8 cellular contexts compared by ENCODE assay signal in genomic region chr15:68821898-68822380, GRCh38. TPM values are rescaled to one million over a fixed set of nuclear protein-coding genes. Genes with fewer than 3 reads are reported as not detected.
DNase-seq lines count a peak whose midpoint lies in the region; ATAC-seq and TF ChIP-seq lines count a peak whose summit lies in the region.

No MANE protein-coding gene starts in this region.

- peak overlapping the region; percentile 74 for H3K4me3 ChIP-seq in effector memory CD4-positive, alpha-beta T cell (ENCODE audit: insufficient read depth, low read depth, low read length, poor library complexity, severe bottlenecking)
- H3K4me3 ChIP-seq in neural progenitor cell = peak overlapping the region; percentile 84

- no peak overlapping the region for H3K9ac ChIP-seq in neural progenitor cell

- H3K36me3 ChIP-seq in effector memory CD4-positive, alpha-beta T cell (ENCODE audit: control insufficient read depth, insufficient read depth, low read length) = no peaks in the 10 kb centered on the region
- no peaks in the 10 kb centered on the region for H3K36me3 ChIP-seq in neural progenitor cell

- H4K20me1 ChIP-seq in neural progenitor cell (ENCODE audit: low read depth) = peaks cover 39% of the 10 kb centered on the region

- peak overlapping the region; percentile 30 for H3K27ac Mint-ChIP-seq in neural progenitor cell

- peaks cover 77% of the 10 kb centered on the region for H3K79me2 ChIP-seq in neural progenitor cell (ENCODE audit: low read depth)

- peaks cover 13% of the 10 kb centered on the region for H3K4me1 Mint-ChIP-seq in activated T-cell treated with anti-CD3 and anti-CD28 coated beads, Interleukin-2, amount 50 U/mL, for 4 hours (ENCODE audit: low read depth)
- peaks cover 20% of the 10 kb centered on the region for H3K4me1 Mint-ChIP-seq in neural progenitor cell

- H3K4me2 ChIP-seq in neural progenitor cell = peak overlapping the region; percentile 89

- no peak for TF ChIP-seq CTCF in neural progenitor cell (IDR thresholded peaks at IDR 0.05)
- no peak for TF ChIP-seq CTCF in omental fat pad (IDR thresholded peaks at IDR 0.05)

- peaks cover under 1% of the 10 kb centered on the region for H3K4me1 ChIP-seq in effector memory CD4-positive, alpha-beta T cell (ENCODE audit: control insufficient read depth, insufficient read depth, low read length, poor library complexity, severe bottlenecking)
- H3K4me1 ChIP-seq in neural progenitor cell = peaks cover 23% of the 10 kb centered on the region

- no peak overlapping the region for H2AFZ ChIP-seq in neural progenitor cell (replicated peaks)

- no peaks in the 10 kb centered on the region for H3K27me3 ChIP-seq in effector memory CD4-positive, alpha-beta T cell (replicated peaks; ENCODE audit: control insufficient read depth, insufficient read depth, low read length, poor library complexity, severe bottlenecking)
- H3K27me3 ChIP-seq in neural progenitor cell = peaks cover 42% of the 10 kb centered on the region

- no peaks in the 10 kb centered on the region for H3K27me3 Mint-ChIP-seq in activated T-cell treated with anti-CD3 and anti-CD28 coated beads, Interleukin-2, amount 50 U/mL, for 4 hours (ENCODE audit: low read depth)
- H3K27me3 Mint-ChIP-seq in neural progenitor cell (ENCODE audit: insufficient read depth, low read depth) = peaks cover 4% of the 10 kb centered on the region

- no peak for ATAC-seq in activated T-cell treated with anti-CD3 and anti-CD28 coated beads, Interleukin-2, amount 50 U/mL, for 4 hours
- no peak for ATAC-seq in GM18870 (IDR thresholded peaks at IDR 0.05; ENCODE audit: unreplicated experiment)
- no peak for ATAC-seq in HG02642 (IDR thresholded peaks at IDR 0.05; ENCODE audit: poor library complexity, unreplicated experiment)
- no peak for ATAC-seq in omental fat pad (ENCODE audit: low FRiP score)

- no peaks in the 10 kb centered on the region for H3K36me3 Mint-ChIP-seq in activated T-cell treated with anti-CD3 and anti-CD28 coated beads, Interleukin-2, amount 50 U/mL, for 4 hours (ENCODE audit: insufficient read depth)
- peaks cover 7% of the 10 kb centered on the region for H3K36me3 Mint-ChIP-seq in neural progenitor cell

- DNase-seq in activated T-cell treated with anti-CD3 and anti-CD28 coated beads, Interleukin-2, amount 50 U/mL, for 4 hours = no peak
- no peak for DNase-seq in activated T-cell treated with anti-CD3 and anti-CD28 coated beads, Interleukin-2, amount 50 U/mL, for 1 hour
- DNase-seq in RPMI8226 (peak; percentile 53), neural progenitor cell (ENCODE audit: low spot score) (peak; percentile 45), omental fat pad (ENCODE audit: low spot score) (no peak)
- no peak for DNase-seq in effector memory CD4-positive, alpha-beta T cell

- H3F3A ChIP-seq in neural progenitor cell (ENCODE audit: low read depth) = peaks cover 19% of the 10 kb centered on the region

- no peak overlapping the region for H3K27ac ChIP-seq in effector memory CD4-positive, alpha-beta T cell (ENCODE audit: insufficient read depth, low read length, poor library complexity, severe bottlenecking)
- H3K27ac ChIP-seq in neural progenitor cell = no peak overlapping the region

- H3K4me3 Mint-ChIP-seq in activated T-cell treated with anti-CD3 and anti-CD28 coated beads, Interleukin-2, amount 50 U/mL, for 4 hours = peak overlapping the region; percentile 90
- H3K4me3 Mint-ChIP-seq in neural progenitor cell = peak overlapping the region; percentile 97

- H3K9me3 Mint-ChIP-seq in activated T-cell treated with anti-CD3 and anti-CD28 coated beads, Interleukin-2, amount 50 U/mL, for 4 hours = no peaks in the 10 kb centered on the region
- H3K9me3 Mint-ChIP-seq in neural progenitor cell = no peaks in the 10 kb centered on the region

- no peaks in the 10 kb centered on the region for H3K9me3 ChIP-seq in effector memory CD4-positive, alpha-beta T cell (ENCODE audit: control insufficient read depth, low read length)
- no peaks in the 10 kb centered on the region for H3K9me3 ChIP-seq in neural progenitor cell (ENCODE audit: low read depth)

RNA-seq across cellular contexts. Expression of gene ANP32A, which starts 1.2 kb away (rescaled TPM):
- total RNA-seq in activated T-cell treated with anti-CD3 and anti-CD28 coated beads, Interleukin-2, amount 50 U/mL, for 4 hours = 100 to 1,000 TPM; 260 to 273 (median 263) TPM
- 250 and 333 TPM in 2 replicates for total RNA-seq in neural progenitor cell (ENCODE audit: low replicate concordance)
- total RNA-seq in omental fat pad = 10 to 100 TPM; 35.5 to 60.4 (median 47.3) TPM

Comparison
In these comparisons a context has a peak if more than half of its experiments do, and no peak if none do; other contexts are left out.
1. DNase-seq: peak in RPMI8226 (single experiment) and neural progenitor cell (single experiment); none in activated T-cell treated with anti-CD3 and anti-CD28 coated beads, Interleukin-2, amount 50 U/mL, for 4 hours (single experiment), activated T-cell treated with anti-CD3 and anti-CD28 coated beads, Interleukin-2, amount 50 U/mL, for 1 hour (single experiment), effector memory CD4-positive, alpha-beta T cell (0 of 3) and omental fat pad (single experiment).